ENCODE assay signal across 26 cellular contexts in the genomic region with DNA sequence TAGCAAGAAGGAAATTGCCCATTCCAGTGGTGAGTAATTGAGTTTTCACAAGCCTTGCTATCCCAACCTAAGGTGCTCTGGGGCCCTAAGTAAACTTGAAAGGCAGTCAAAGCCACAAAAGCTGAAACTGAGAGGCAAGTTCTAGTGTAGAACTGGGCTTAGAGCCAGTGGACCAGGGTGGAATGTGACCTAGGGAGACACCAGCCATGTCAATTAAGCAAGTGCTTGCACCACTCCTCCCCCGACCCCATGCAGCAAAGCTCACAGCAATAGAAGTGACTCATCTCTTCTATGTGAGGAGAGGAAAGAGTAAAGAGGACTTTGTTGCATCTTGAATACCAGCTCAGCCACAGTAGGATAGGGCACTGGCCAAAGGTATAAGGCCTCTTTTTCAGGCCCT.
A peak's percentile ranks its signal among the peaks of the same experiment; 100 is the strongest.
DNase-seq lines count a peak whose midpoint lies in the region; ATAC-seq and TF ChIP-seq lines count a peak whose summit lies in the region.
"Had no signal": no experiment of that assay in that cellular context is flagged by ENCODE, and none has a peak within 500 bp of the region (broad histone marks: within the 10 kb centered on the region; RNA-seq: fewer than 3 reads in every experiment).

No MANE protein-coding gene starts in this region.

- CTCF ChIA-PET in HCT116 (lab: Charles Lee) = no interaction called here

- H3K27ac ChIP-seq in HCT116 (ENCODE audit: low read depth, low read length) = no peak overlapping the region
- H3K27ac ChIP-seq: gastroesophageal sphincter had no signal

- no peaks in the 10 kb centered on the region for H3K79me2 ChIP-seq in HCT116 (ENCODE audit: insufficient read depth, low read length)

- no TSS peak for BruUV-seq in HCT116 (replicated peaks; lab: Mats Ljungman, UMichigan)

- TF ChIP-seq POLR2A in HCT116 (IDR thresholded peaks at IDR 0.05; ENCODE audit: borderline replicate concordance, extremely low read depth, insufficient read depth, insufficient read length) (no peak), lower leg skin (IDR thresholded peaks at IDR 0.05) (no peak)

- 64 to 70% methylated on average over 1 of the region's 1 CpG for WGBS in lower leg skin, 2 donors

- H2AFZ ChIP-seq in HCT116 (ENCODE audit: low read depth, low read length, poor library complexity, severe bottlenecking) = no peak overlapping the region

- no peaks in the 10 kb centered on the region for H3K27me3 ChIP-seq in HCT116 (ENCODE audit: insufficient read depth, low read length)
- H3K27me3 ChIP-seq: gastroesophageal sphincter had no signal

- no peaks in the 10 kb centered on the region for H3K9me3 ChIP-seq in HCT116 (ENCODE audit: control insufficient read depth in 1 of 2, insufficient read depth in 1 of 2, low read depth in 1 of 2, low read length in 2 of 2)
- H3K9me3 ChIP-seq: gastroesophageal sphincter had no signal

- no peaks in the 10 kb centered on the region for H4K20me1 ChIP-seq in HCT116 (ENCODE audit: insufficient read depth)

- H3K4me3 ChIP-seq in HCT116 (replicated peaks in 1 of 2; ENCODE audit: low read depth in 1 of 2, low read length in 2 of 2) (no peak overlapping the region), choroid plexus epithelial cell (ENCODE audit: low read depth, low read length) (no peak overlapping the region), lower leg skin (ENCODE audit: low read depth, poor library complexity, severe bottlenecking) (no peak overlapping the region)
- H3K4me3 ChIP-seq: gastroesophageal sphincter had no signal

- TF ChIP-seq RAD21 in HCT116 (IDR thresholded peaks at IDR 0.05; ENCODE audit: low read depth) = no peak

- no peaks in the 10 kb centered on the region for H3K36me3 ChIP-seq in HCT116 (ENCODE audit: control insufficient read depth in 1 of 2, insufficient read depth in 2 of 2, low read length in 2 of 2)
- H3K36me3 ChIP-seq: gastroesophageal sphincter had no signal

- H3K9ac ChIP-seq in HCT116 (ENCODE audit: low read length) = no peak overlapping the region

- RAD21 ChIA-PET in HCT116 (lab: Charles Lee; ENCODE audit: low non-redundant PET in 1 of 2, low total read pairs in 2 of 2, uncharacterized antibody in 2 of 2, unreplicated experiment in 2 of 2) = no interaction called here

- no peaks in the 10 kb centered on the region for H3K9me2 ChIP-seq in HCT116 (ENCODE audit: insufficient read depth)

- intact Hi-C loops in HCT116 (cut with micrococcal nuclease) = no loop called here
- intact Hi-C loops in lower leg skin (cut with DNase I; ENCODE audit: low total_unique reads) = no loop called here

- no peak for DNase-seq in HCT116 (ENCODE audit: low read depth, low spot score)
- peak; percentile 58 for DNase-seq in MV-4-11 (lab: John Stamatoyannopoulos, UW)
- DNase-seq in choroid plexus epithelial cell (ENCODE audit: low read depth) = peak; percentile 3
- peak; percentile 57 for DNase-seq in myocyte (ENCODE audit: low read depth)
- DNase-seq in lower leg skin (ENCODE audit: low spot score in 2 of 2) = no peak
- no peak for DNase-seq in middle frontal gyrus (ENCODE audit: extremely low spot score, low spot score)
- DNase-seq: activated B cell treated with CpG ODN at 0.5 μM for 24 hours; activated CD8-positive, alpha-beta T cell treated with anti-CD3 and anti-CD28 coated beads, Interleukin-2, amount 10 ng/mL, durations not matched to agents 7 days and 5 days; activated naive CD4-positive, alpha-beta T cell treated with Interleukin-2 at 50 U/mL for 16 hours; activated T-cell treated with anti-CD3 and anti-CD28 coated beads, Interleukin-2, amount 50 U/mL, for 24 hours; amniotic stem cell; caudate nucleus; CD4-positive, CD25-positive, alpha-beta regulatory T cell; DMS153; GF-D8; KG1; left colon; midbrain; NCI-H1436 treated with DMSO at 0.1 percent for 48 hours; NCI-H2171; NCI-H526; stimulated activated CD4-positive, alpha-beta T cell treated with anti-CD3 and anti-CD28 coated beads, Interleukin-1b, Interleukin-23, amount 100 ng/mL, for 48 hours; stimulated activated naive B cell treated with anti-CD40 and anti-IgM and Interleukin-4, amounts not matched to agents 10 μg/mL and 1 μg/mL and 100 μg/mL, for 72 hours had no signal

- no peak overlapping the region for H3K4me2 ChIP-seq in HCT116 (ENCODE audit: low read length)

- TF ChIP-seq CTCF in HCT116 (IDR thresholded peaks at IDR 0.05 in 2 of 3, conservative IDR thresholded peaks at IDR 0.05 in 1 of 3; ENCODE audit: borderline replicate concordance in 1 of 3, insufficient read depth in 1 of 3, low read depth in 2 of 3, low read length in 2 of 3) (no peak), choroid plexus epithelial cell (conservative IDR thresholded peaks at IDR 0.05; ENCODE audit: low read depth, low read length) (no peak), lower leg skin (IDR thresholded peaks at IDR 0.05) (no peak)

- no peaks in the 10 kb centered on the region for H3K4me1 ChIP-seq in HCT116 (ENCODE audit: control insufficient read depth in 1 of 2, insufficient read depth in 2 of 2, low read length in 2 of 2)
- H3K4me1 ChIP-seq: gastroesophageal sphincter had no signal

- ATAC-seq in HCT116 (no peak), GM19328 (IDR thresholded peaks at IDR 0.05; ENCODE audit: unreplicated experiment) (no peak)
- ATAC-seq: activated CD8-positive, alpha-beta T cell treated with anti-CD3 and anti-CD28 coated beads, Interleukin-2, amount 10 ng/mL, durations not matched to agents 7 days and 5 days; esophagus mucosa; gastroesophageal sphincter; left colon; stimulated activated naive B cell treated with anti-CD40 and anti-IgM and Interleukin-4, amounts not matched to agents 10 μg/mL and 1 μg/mL and 100 μg/mL, for 72 hours had no signal

- POLR2A ChIA-PET in HCT116 (lab: Charles Lee) = no interaction called here

TF ChIP-seq in HCT116, 20 proteins besides CTCF, POLR2A, EP300 and RAD21:
- TF ChIP-seq TCF7L2 (IDR thresholded peaks at IDR 0.05; ENCODE audit: borderline replicate concordance, extremely low read depth, insufficient read depth, insufficient read length) (peak; percentile 14), EZH2 (IDR thresholded peaks at IDR 0.05) (no peak)

Comparison
In these comparisons a context has a peak if more than half of its experiments do, and no peak if none do; other contexts are left out.
1. DNase-seq: peak in MV-4-11 (single experiment), choroid plexus epithelial cell (single experiment) and myocyte (single experiment); none in HCT116 (single experiment), lower leg skin (0 of 2) and middle frontal gyrus (single experiment).